In genomic region chr12:38367506-38367905, GRCh38 we compare ENCODE assay signal across 8 cellular contexts.
"Had no signal": no experiment of that assay in that cellular context is flagged by ENCODE, and none has a peak within 500 bp of the region (broad histone marks: within the 10 kb centered on the region; RNA-seq: fewer than 3 reads in every experiment).

No MANE protein-coding gene starts in this region.

- H3K4me3 ChIP-seq: GM23248, GM23338, HAP-1 had no signal

- H2AFZ ChIP-seq: GM23248 had no signal

- DNase-seq: GM23248, GOT3, H7, H9, HCEC 1CT, HFFc6 had no signal

- H3K9me3 ChIP-seq: HAP-1 had no signal

- H3K27ac ChIP-seq: GM23248 had no signal

- H3K4me2 ChIP-seq: GM23338 had no signal

- H3K36me3 ChIP-seq: HAP-1 had no signal

- H3K9ac ChIP-seq: GM23248 had no signal
